28 cellular contexts compared by ENCODE assay signal in the genomic region with DNA sequence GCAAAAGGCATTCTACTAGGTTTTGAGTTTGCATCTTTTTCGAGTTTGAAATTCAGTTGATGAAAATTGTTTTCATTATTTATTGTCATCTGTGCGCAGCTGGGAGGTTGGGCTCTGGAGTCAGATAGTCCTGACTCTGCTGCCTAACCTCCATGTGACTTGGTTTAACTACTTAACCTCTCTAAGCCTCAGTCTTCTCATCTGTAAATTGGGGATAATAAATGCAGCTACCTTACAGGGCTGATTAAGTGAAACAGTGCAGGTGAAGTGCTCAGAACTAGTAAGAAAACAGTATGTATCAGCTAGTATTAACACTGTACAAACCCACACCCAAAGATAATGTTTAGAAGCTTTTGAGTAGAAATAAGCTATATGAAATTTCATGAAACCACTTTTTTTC.
"Had no signal": no experiment of that assay in that cellular context is flagged by ENCODE, and none has a peak within 500 bp of the region (broad histone marks: within the 10 kb centered on the region; RNA-seq: fewer than 3 reads in every experiment).

No MANE protein-coding gene starts in this region.

- DNase-seq: colonic mucosa; cortex of kidney; dermis blood vessel endothelial cell; dorsolateral prefrontal cortex; effector CD8-positive, alpha-beta T cell; effector memory CD4-positive, alpha-beta T cell; effector memory CD8-positive, alpha-beta T cell; endodermal cell; erythroblast; esophagus squamous epithelium; foreskin fibroblast; foreskin keratinocyte; foreskin melanocyte; gastrocnemius medialis; glutamatergic neuron; head of caudate nucleus; heart left ventricle; heart right ventricle had no signal

- H3K79me2 ChIP-seq: hepatocyte had no signal

- H3K9me3 ChIP-seq: colonic mucosa, esophagus muscularis mucosa, esophagus squamous epithelium, gastrocnemius medialis, gastroesophageal sphincter, heart left ventricle, heart right ventricle had no signal

- H3K4me2 ChIP-seq: hepatocyte had no signal

- H3K4me1 ChIP-seq: colonic mucosa, esophagus muscularis mucosa, foreskin keratinocyte, gastrocnemius medialis, gastroesophageal sphincter, heart left ventricle, heart right ventricle had no signal

- H3K27ac ChIP-seq: colonic mucosa, coronary artery, dorsolateral prefrontal cortex, epithelial cell of prostate, esophagus muscularis mucosa, esophagus squamous epithelium, foreskin keratinocyte, gastrocnemius medialis, gastroesophageal sphincter, heart left ventricle, heart right ventricle, hepatocyte had no signal

- H3K36me3 ChIP-seq: colonic mucosa, esophagus muscularis mucosa, esophagus squamous epithelium, gastrocnemius medialis, gastroesophageal sphincter, heart left ventricle, heart right ventricle had no signal

- H2AFZ ChIP-seq: hepatocyte had no signal

- ATAC-seq: effector memory CD8-positive, alpha-beta T cell; esophagus mucosa; foreskin keratinocyte; gastrocnemius medialis; gastroesophageal sphincter; heart left ventricle; heart right ventricle had no signal

- H3K27me3 ChIP-seq: colonic mucosa, dorsolateral prefrontal cortex, esophagus muscularis mucosa, esophagus squamous epithelium, gastrocnemius medialis, gastroesophageal sphincter, heart left ventricle, heart right ventricle, hepatocyte had no signal

- H3K4me3 ChIP-seq: colonic mucosa, coronary artery, dorsolateral prefrontal cortex, esophagus muscularis mucosa, esophagus squamous epithelium, gastrocnemius medialis, gastroesophageal sphincter, heart left ventricle, heart right ventricle, hepatocyte had no signal

- FAIRE-seq: colon, endometrium, endothelial cell of umbilical vein, frontal cortex had no signal
